In genomic region chr7:107751113-107751512, GRCh38 we compare ENCODE assay signal across 1 cellular context.
TF ChIP-seq lines count a peak whose summit lies in the region.

No MANE protein-coding gene starts in this region.

TF ChIP-seq in HepG2, 621 proteins besides CTCF, POLR2A, EP300 and RAD21:
- TF ChIP-seq RBM22 (optimal IDR thresholded peaks at IDR 0.05; ENCODE audit: low read length) = peak; percentile 11
- TF ChIP-seq GTF3A (CRISPR knock-in tag; conservative IDR thresholded peaks at IDR 0.05) = no peak
